ENCODE assay signal across 1 cellular context in genomic region chr1:46616277-46617107, GRCh38.
A peak's percentile ranks its signal among the peaks of the same experiment; 100 is the strongest.
TF ChIP-seq lines count a peak whose summit lies in the region.

Gene MOB3C, minus strand, starts transcription at chr1:46616811. Its CDS starts 3,490 bp downstream, at chr1:46613321.

TF ChIP-seq in GM12878, 131 proteins besides CTCF, POLR2A, EP300 and RAD21 (continued from another document and continues in another):
- peak; percentile 76; the same call in 1 of the 2 replicates for TF ChIP-seq TAF1 (IDR thresholded peaks at IDR 0.05; ENCODE audit: borderline replicate concordance, low read depth, low read length)
- no peak for TF ChIP-seq CHD4 (IDR thresholded peaks at IDR 0.05)
- TF ChIP-seq TARDBP (IDR thresholded peaks at IDR 0.05; ENCODE audit: borderline replicate concordance) = no peak
- TF ChIP-seq ZNF207 (IDR thresholded peaks at IDR 0.05; ENCODE audit: borderline replicate concordance) = 0 out of 2 replicates have a peak, but pooled peaks have one; percentile 42
- TF ChIP-seq ZBTB4 (CRISPR knock-in tag; IDR thresholded peaks at IDR 0.05) = no peak
- no peak for TF ChIP-seq ATF7 (IDR thresholded peaks at IDR 0.05; ENCODE audit: low read depth)
- peak; percentile 61; the same call in 1 of the 2 replicates for TF ChIP-seq LARP7 (IDR thresholded peaks at IDR 0.05)
- peak; percentile 81 for TF ChIP-seq NKRF (conservative IDR thresholded peaks at IDR 0.05)
- no peak for TF ChIP-seq NFXL1 (IDR thresholded peaks at IDR 0.05; ENCODE audit: borderline replicate concordance)
- TF ChIP-seq RUNX3 (IDR thresholded peaks at IDR 0.05; ENCODE audit: low read length) = peak; percentile 76
- TF ChIP-seq RELB (IDR thresholded peaks at IDR 0.05; ENCODE audit: low read depth) = peak; percentile 7
- peak; percentile 40; the same call in 1 of the 2 replicates for TF ChIP-seq CBFB (IDR thresholded peaks at IDR 0.05; ENCODE audit: low read depth)
- peak; percentile 77 for TF ChIP-seq POLR2AphosphoS5 (IDR thresholded peaks at IDR 0.05; ENCODE audit: low read length)
- TF ChIP-seq NR2C2 (IDR thresholded peaks at IDR 0.05; ENCODE audit: borderline replicate concordance, control insufficient read depth, insufficient read length, low read depth) = no peak
- no peak for TF ChIP-seq HDGF (IDR thresholded peaks at IDR 0.05)
- TF ChIP-seq RBBP5 (conservative IDR thresholded peaks at IDR 0.05) = peak; percentile 89; the same call in 1 of the 2 replicates
- TF ChIP-seq YBX1 (IDR thresholded peaks at IDR 0.05) = no peak
- TF ChIP-seq ASH2L (IDR thresholded peaks at IDR 0.05; ENCODE audit: borderline replicate concordance, low read depth) = peak; percentile 99; the same call in 1 of the 2 replicates
- peak; percentile 19 to 55; a peak in 3 of 4 replicates for TF ChIP-seq IKZF2 (IDR thresholded peaks at IDR 0.05)
- no peak for TF ChIP-seq SREBF1 (IDR thresholded peaks at IDR 0.05; ENCODE audit: low read length)
- TF ChIP-seq ZNF687 (IDR thresholded peaks at IDR 0.05) = 0 out of 2 replicates have a peak, but pooled peaks have one; percentile 44
- TF ChIP-seq ELK1 (IDR thresholded peaks at IDR 0.05; ENCODE audit: low read depth, low read length) = peak; percentile 90
- no peak for TF ChIP-seq PAX5 (IDR thresholded peaks at IDR 0.05; ENCODE audit: borderline replicate concordance, low read depth, low read length)
- 0 out of 2 replicates have a peak, but pooled peaks have one; percentile 16 for TF ChIP-seq POLR2AphosphoS2 (IDR thresholded peaks at IDR 0.05; ENCODE audit: low read depth, low read length)
- TF ChIP-seq STAT1 (conservative IDR thresholded peaks at IDR 0.05) = no peak
- TF ChIP-seq ZNF384 (IDR thresholded peaks at IDR 0.05; ENCODE audit: borderline replicate concordance, low read depth, low read length) = no peak
- TF ChIP-seq DPF2 (IDR thresholded peaks at IDR 0.05) = peak; percentile 77; the same call in 1 of the 2 replicates
- TF ChIP-seq MLLT1 (IDR thresholded peaks at IDR 0.05) = 0 out of 2 replicates have a peak, but pooled peaks have one; percentile 46
- no peak; the same call in 1 of the 2 replicates for TF ChIP-seq SMARCA5 (IDR thresholded peaks at IDR 0.05)
- TF ChIP-seq SRF (IDR thresholded peaks at IDR 0.05; ENCODE audit: low read depth in 2 of 2, low read length in 2 of 2) = peak; percentile 96 to 99
- peak; percentile 10; the same call in 1 of the 2 replicates for TF ChIP-seq ZBTB40 (IDR thresholded peaks at IDR 0.05; ENCODE audit: borderline replicate concordance)
- TF ChIP-seq ZNF592 (IDR thresholded peaks at IDR 0.05) = 0 out of 2 replicates have a peak, but pooled peaks have one; percentile 44
- 0 out of 2 replicates have a peak, but pooled peaks have one; percentile 15 for TF ChIP-seq CREM (IDR thresholded peaks at IDR 0.05; ENCODE audit: low read depth)
- no peak; the same call in 1 of the 2 replicates for TF ChIP-seq MAX (IDR thresholded peaks at IDR 0.05; ENCODE audit: low read depth, low read length)
